Comparison of ENCODE assay signal across 15 cellular contexts in genomic region chr20:4798010-4798409, GRCh38.
"Had no signal": no experiment of that assay in that cellular context is flagged by ENCODE, and none has a peak within 500 bp of the region (broad histone marks: within the 10 kb centered on the region; RNA-seq: fewer than 3 reads in every experiment).

No MANE protein-coding gene starts in this region.

- ATAC-seq: pancreas had no signal

- H3K9me3 Mint-ChIP-seq: dendritic cell treated with granulocyte-macrophage colony-stimulating factor and Interleukin-4, amounts not matched to agents 40 ng/mL and 50 ng/mL, for 4 days; immature natural killer cell had no signal

- H3K4me3 ChIP-seq: ascending aorta, breast epithelium, pancreas, SJSA1, tibial nerve, vagina had no signal

- H3K4me1 ChIP-seq: ascending aorta, breast epithelium, pancreas, SJSA1, vagina had no signal

- H3K27me3 Mint-ChIP-seq: dendritic cell treated with granulocyte-macrophage colony-stimulating factor and Interleukin-4, amounts not matched to agents 40 ng/mL and 50 ng/mL, for 4 days had no signal

- H3K27ac Mint-ChIP-seq: dendritic cell treated with granulocyte-macrophage colony-stimulating factor and Interleukin-4, amounts not matched to agents 40 ng/mL and 50 ng/mL, for 4 days had no signal

- H3K9me3 ChIP-seq: ascending aorta, pancreas, vagina had no signal

- H3K36me3 ChIP-seq: breast epithelium, pancreas, SJSA1 had no signal

- H3K27me3 ChIP-seq: ascending aorta, breast epithelium, pancreas, SJSA1, tibial nerve, vagina had no signal

- H3K4me3 Mint-ChIP-seq: dendritic cell treated with granulocyte-macrophage colony-stimulating factor and Interleukin-4, amounts not matched to agents 40 ng/mL and 50 ng/mL, for 4 days; immature natural killer cell had no signal

- DNase-seq: effector memory CD4-positive, alpha-beta T cell; head of caudate nucleus; immature natural killer cell; pancreas; stimulated activated CD4-positive, alpha-beta T cell treated with anti-CD3 and anti-CD28 coated beads, Interleukin-12 subunit alpha, Interleukin-12 subunit beta, amount 100 ng/mL, for 4 hours; stimulated activated CD4-positive, alpha-beta T cell treated with anti-CD3 and anti-CD28 coated beads, Interleukin-2, amount 100 ng/mL, for 24 hours; substantia nigra; T1000 had no signal

- H3K27ac ChIP-seq: ascending aorta, breast epithelium, pancreas, SJSA1, tibial nerve, vagina, VCaP had no signal
